ENCODE assay signal across 8 cellular contexts in genomic region chr2:173448938-173449471, GRCh38.
DNase-seq lines count a peak whose midpoint lies in the region; ATAC-seq and TF ChIP-seq lines count a peak whose summit lies in the region.

No MANE protein-coding gene starts in this region.

- peak; percentile 73 for DNase-seq in SHP77 treated with DMSO at 0.1 percent for 48 hours (lab: John Stamatoyannopoulos, UW)
- DNase-seq in activated naive CD4-positive, alpha-beta T cell treated with anti-CD3 and anti-CD28 coated beads, Interleukin-2, amount 50 U/mL, for 72 hours (ENCODE audit: low spot score in 2 of 2), result peak; percentile 61 to 63
- peak; percentile 82 to 91 for DNase-seq in cardiac muscle cell (ENCODE audit: low read depth in 1 of 2, low spot score in 1 of 2)
- peak; percentile 68 to 84 for DNase-seq in psoas muscle

- no peak overlapping the region for H3K27ac Mint-ChIP-seq in activated naive CD4-positive, alpha-beta T cell treated with anti-CD3 and anti-CD28 coated beads, Interleukin-2, amount 50 U/mL, for 72 hours

- intact Hi-C loops in psoas muscle (cut with DNase I), result loop anchor here (2.0 to 5.0 kb wide), 2 partner anchors 46 to 477 kb away; no protein-coding TSS in a partner anchor

- no peaks in the 10 kb centered on the region for H3K36me3 Mint-ChIP-seq in activated naive CD4-positive, alpha-beta T cell treated with anti-CD3 and anti-CD28 coated beads, Interleukin-2, amount 50 U/mL, for 72 hours

- H3K27ac ChIP-seq in 22Rv1 (no peak overlapping the region), cardiac muscle cell (no peak overlapping the region), psoas muscle (peak overlapping the region; percentile 63)

- 21 to 28% (median 24%) methylated on average over 16 to 17 of the region's 17 CpGs for WGBS in psoas muscle, 3 donors

- ATAC-seq in GM18520 (IDR thresholded peaks at IDR 0.05; ENCODE audit: unreplicated experiment) (peak; percentile 45), psoas muscle (peak; percentile 81 to 94 (median 90)), GM21423 (IDR thresholded peaks at IDR 0.05; ENCODE audit: unreplicated experiment) (no peak)
- ATAC-seq in activated naive CD4-positive, alpha-beta T cell treated with anti-CD3 and anti-CD28 coated beads, Interleukin-2, amount 50 U/mL, for 72 hours, result peak; percentile 53 to 76

- H3K4me3 ChIP-seq in cardiac muscle cell (peak overlapping the region; percentile 14), psoas muscle (peak overlapping the region; percentile 48)

- H3K9me3 Mint-ChIP-seq in activated naive CD4-positive, alpha-beta T cell treated with anti-CD3 and anti-CD28 coated beads, Interleukin-2, amount 50 U/mL, for 72 hours, result no peaks in the 10 kb centered on the region

- no peaks in the 10 kb centered on the region for H3K27me3 ChIP-seq in cardiac muscle cell
- H3K27me3 ChIP-seq in psoas muscle (ENCODE audit: insufficient read depth in 3 of 3, low read length in 2 of 3), result no peaks in the 10 kb centered on the region

- H3K36me3 ChIP-seq in cardiac muscle cell (no peaks in the 10 kb centered on the region), psoas muscle (ENCODE audit: insufficient read depth in 1 of 2, low read depth in 1 of 2) (no peaks in the 10 kb centered on the region)

- TF ChIP-seq EP300 in Ishikawa (IDR thresholded peaks at IDR 0.05; ENCODE audit: borderline replicate concordance), result no peak

- H3K9me3 ChIP-seq in cardiac muscle cell (ENCODE audit: low read depth) (no peaks in the 10 kb centered on the region), psoas muscle (no peaks in the 10 kb centered on the region)

- peak; percentile 70 for TF ChIP-seq CTCF in 22Rv1 (IDR thresholded peaks at IDR 0.05)
- peak; percentile 95 for TF ChIP-seq CTCF in cardiac muscle cell (IDR thresholded peaks at IDR 0.05; ENCODE audit: low read depth, low read length)
- TF ChIP-seq CTCF in psoas muscle (IDR thresholded peaks at IDR 0.05), result peak; percentile 77

- H3K4me1 ChIP-seq in cardiac muscle cell (ENCODE audit: low read depth), result no peaks in the 10 kb centered on the region
- no peaks in the 10 kb centered on the region for H3K4me1 ChIP-seq in psoas muscle

- peak; percentile 87 for TF ChIP-seq RAD21 in Ishikawa (IDR thresholded peaks at IDR 0.05; ENCODE audit: low read depth)

TF ChIP-seq in Ishikawa, 13 proteins besides CTCF, POLR2A, EP300 and RAD21:
- TF ChIP-seq TAF1 (IDR thresholded peaks at IDR 0.05; ENCODE audit: low read depth) (no peak; the same call in 1 of the 2 replicates), NFIC (IDR thresholded peaks at IDR 0.05) (no peak), REST (IDR thresholded peaks at IDR 0.05; ENCODE audit: low read depth) (no peak), ZBTB7A (IDR thresholded peaks at IDR 0.05; ENCODE audit: low read depth) (no peak), CEBPB (IDR thresholded peaks at IDR 0.05) (no peak), TCF12 (IDR thresholded peaks at IDR 0.05; ENCODE audit: low read depth) (no peak), FOXM1 (IDR thresholded peaks at IDR 0.05; ENCODE audit: borderline replicate concordance, low read depth) (no peak), TEAD4 (IDR thresholded peaks at IDR 0.05) (0 out of 2 replicates have a peak, but pooled peaks have one; percentile 4), USF1 (IDR thresholded peaks at IDR 0.05) (no peak), EGR1 (IDR thresholded peaks at IDR 0.05) (no peak), YY1 (IDR thresholded peaks at IDR 0.05; ENCODE audit: low read depth) (no peak), CREB1 (IDR thresholded peaks at IDR 0.05; ENCODE audit: low read depth) (no peak), MAX (IDR thresholded peaks at IDR 0.05) (peak; percentile 10; the same call in 1 of the 2 replicates)
